In genomic region chr6:17865798-17866725, GRCh38 we compare ENCODE assay signal across 8 cellular contexts.
A peak's percentile ranks its signal among the peaks of the same experiment; 100 is the strongest.
DNase-seq lines count a peak whose midpoint lies in the region; ATAC-seq and TF ChIP-seq lines count a peak whose summit lies in the region.

No MANE protein-coding gene starts in this region.

- H3K36me3 ChIP-seq in SK-N-SH (replicated peaks in 1 of 2; ENCODE audit: control insufficient read depth in 1 of 2, insufficient read depth in 2 of 2, low read length in 1 of 2), result no peaks in the 10 kb centered on the region

- ATAC-seq in foreskin keratinocyte, result peak; percentile 73
- ATAC-seq in HG03378 (IDR thresholded peaks at IDR 0.05; ENCODE audit: unreplicated experiment), result no peak
- ATAC-seq in HG03175 (IDR thresholded peaks at IDR 0.05; ENCODE audit: unreplicated experiment), result no peak
- ATAC-seq in GM18867 (IDR thresholded peaks at IDR 0.05; ENCODE audit: unreplicated experiment), result no peak

- no peak overlapping the region for H2AFZ ChIP-seq in SK-N-SH (ENCODE audit: low read depth)

- H3K4me1 ChIP-seq in SK-N-SH (ENCODE audit: control insufficient read depth in 1 of 2, insufficient read depth in 2 of 2, low read depth in 1 of 2, low read length in 1 of 2), result peaks cover 25 to 62% of the 10 kb centered on the region in 2 experiments
- peaks cover 59% of the 10 kb centered on the region for H3K4me1 ChIP-seq in foreskin keratinocyte

- peak overlapping the region; percentile 53; the same call in 1 of the 2 replicates for H3K9ac ChIP-seq in SK-N-SH

- TF ChIP-seq CTCF in AG10803 (conservative IDR thresholded peaks at IDR 0.05; ENCODE audit: low read length) (no peak), SK-N-SH (IDR thresholded peaks at IDR 0.05) (no peak), foreskin keratinocyte (conservative IDR thresholded peaks at IDR 0.05) (no peak), GM10248 (IDR thresholded peaks at IDR 0.05; ENCODE audit: control extremely low read depth, extremely low read depth, low read depth, missing control alignments) (no peak)

- H3K9me2 ChIP-seq in SK-N-SH, result no peaks in the 10 kb centered on the region

- H3K4me2 ChIP-seq in SK-N-SH, result peak overlapping the region; percentile 64; the same call in 1 of the 2 replicates

- H3K27me3 ChIP-seq in SK-N-SH (ENCODE audit: insufficient read depth), result no peaks in the 10 kb centered on the region
- no peaks in the 10 kb centered on the region for H3K27me3 ChIP-seq in foreskin keratinocyte

- TF ChIP-seq RAD21 in SK-N-SH (IDR thresholded peaks at IDR 0.05; ENCODE audit: low read length), result no peak

- CTCF ChIA-PET in SK-N-SH (lab: Yijun Ruan, JAX), result interaction anchor here (1.7 kb wide), 1 partner anchor 62 kb away, joined by 6 read pairs; no protein-coding TSS in a partner anchor
- CTCF ChIA-PET in GM10248 (lab: Yijun Ruan, JAX), result interaction anchor here (1.5 kb wide), 1 partner anchor 13 kb away, joined by 3 read pairs; no protein-coding TSS in a partner anchor

- H3K79me2 ChIP-seq in SK-N-SH (ENCODE audit: insufficient read depth), result peaks cover 26% of the 10 kb centered on the region

- DNase-seq in AG10803 (ENCODE audit: low read depth), result peak; percentile 92
- DNase-seq in SK-N-SH, result no peak
- DNase-seq in foreskin keratinocyte, result peak; percentile 96 to 98
- DNase-seq in occipital lobe (lab: John Stamatoyannopoulos, UW), result peak; percentile 62
- no peak for DNase-seq in GM10248 (ENCODE audit: extremely low spot score)

- H3F3A ChIP-seq in SK-N-SH (replicated peaks; ENCODE audit: insufficient read depth), result peaks cover 53% of the 10 kb centered on the region

- WGBS in SK-N-SH (ENCODE audit: low lambda C conversion rate), result 51% methylated on average over 6 of the region's 6 CpGs

- H4K20me1 ChIP-seq in SK-N-SH (ENCODE audit: insufficient read depth), result no peaks in the 10 kb centered on the region

- peak overlapping the region; percentile 80 to 96 for H3K27ac ChIP-seq in SK-N-SH (ENCODE audit: low read depth in 2 of 2, low read length in 1 of 2)
- peak overlapping the region; percentile 96 for H3K27ac ChIP-seq in foreskin keratinocyte

- H3K9me3 ChIP-seq in SK-N-SH, result no peaks in the 10 kb centered on the region

- H3K4me3 ChIP-seq in AG10803 (ENCODE audit: low read length) (no peak overlapping the region), SK-N-SH (ENCODE audit: low read depth in 2 of 2, low read length in 1 of 2) (no peak overlapping the region)

- peak; percentile 42 to 87; a peak in 2 of 4 replicates for TF ChIP-seq EP300 in SK-N-SH (IDR thresholded peaks at IDR 0.05; ENCODE audit: borderline replicate concordance in 1 of 2, low read depth in 1 of 2, low read length in 1 of 2)

- POLR2A ChIA-PET in SK-N-SH (lab: Yijun Ruan, JAX), result no interaction called here
- POLR2A ChIA-PET in GM10248 (lab: Yijun Ruan, JAX), result no interaction called here

TF ChIP-seq in SK-N-SH, 30 proteins besides CTCF, POLR2A, EP300 and RAD21 (continues in another document):
- peak; percentile 86 for TF ChIP-seq TCF12 (IDR thresholded peaks at IDR 0.05)
- TF ChIP-seq USF2 (IDR thresholded peaks at IDR 0.05; ENCODE audit: borderline replicate concordance, low read depth, low read length), result no peak
- TF ChIP-seq GABPA (IDR thresholded peaks at IDR 0.05; ENCODE audit: low read depth), result peak; percentile 12; the same call in 1 of the 2 replicates
- no peak for TF ChIP-seq USF1 (IDR thresholded peaks at IDR 0.05; ENCODE audit: borderline replicate concordance, low read depth)
- no peak for TF ChIP-seq RFX5 (IDR thresholded peaks at IDR 0.05; ENCODE audit: low read length)
- TF ChIP-seq SMC3 (IDR thresholded peaks at IDR 0.05; ENCODE audit: low read depth, low read length), result no peak
- TF ChIP-seq FOXM1 (IDR thresholded peaks at IDR 0.05; ENCODE audit: low read depth), result 0 out of 2 replicates have a peak, but pooled peaks have one; percentile 32
- peak; percentile 74 for TF ChIP-seq NFIC (IDR thresholded peaks at IDR 0.05; ENCODE audit: borderline replicate concordance)
- TF ChIP-seq ZBTB33 (IDR thresholded peaks at IDR 0.05; ENCODE audit: borderline replicate concordance, low read depth), result peak; percentile 77; the same call in 1 of the 2 replicates
- no peak for TF ChIP-seq CHD2 (IDR thresholded peaks at IDR 0.05; ENCODE audit: low read length, partially characterized antibody)
- peak; percentile 43; the same call in 1 of the 2 replicates for TF ChIP-seq POLR2AphosphoS5 (IDR thresholded peaks at IDR 0.05; ENCODE audit: low read depth, low read length)
- TF ChIP-seq RCOR1 (IDR thresholded peaks at IDR 0.05; ENCODE audit: low read length), result no peak
- no peak for TF ChIP-seq FOXJ3 (CRISPR knock-in tag; IDR thresholded peaks at IDR 0.05)
- 0 out of 2 replicates have a peak, but pooled peaks have one; percentile 62 for TF ChIP-seq REST (IDR thresholded peaks at IDR 0.05; ENCODE audit: low read depth, low read length)
- peak; percentile 92 for TF ChIP-seq MAX (IDR thresholded peaks at IDR 0.05; ENCODE audit: low read depth)
- TF ChIP-seq JUND (IDR thresholded peaks at IDR 0.05), result peak; percentile 96
- TF ChIP-seq TEAD4 (IDR thresholded peaks at IDR 0.05; ENCODE audit: borderline replicate concordance, insufficient read depth), result peak; percentile 64; the same call in 1 of the 2 replicates
- peak; percentile 81; the same call in 1 of the 2 replicates for TF ChIP-seq MEF2A (IDR thresholded peaks at IDR 0.05; ENCODE audit: borderline replicate concordance, low read depth)
- no peak for TF ChIP-seq NRF1 (IDR thresholded peaks at IDR 0.05; ENCODE audit: low read depth, low read length)
- TF ChIP-seq MXI1 (IDR thresholded peaks at IDR 0.05; ENCODE audit: low read depth, low read length), result peak; percentile 25; the same call in 1 of the 2 replicates
- TF ChIP-seq TAF1 (IDR thresholded peaks at IDR 0.05; ENCODE audit: borderline replicate concordance, low read depth, low read length), result no peak; the same call in 1 of the 2 replicates

Comparison
In these comparisons a context has a peak if more than half of its experiments do, and no peak if none do; other contexts are left out.
1. DNase-seq: peak in AG10803 (single experiment), foreskin keratinocyte (2 of 2) and occipital lobe (single experiment); none in SK-N-SH (single experiment) and GM10248 (single experiment).